Comparison of ENCODE assay signal across 1 cellular context in the genomic region with DNA sequence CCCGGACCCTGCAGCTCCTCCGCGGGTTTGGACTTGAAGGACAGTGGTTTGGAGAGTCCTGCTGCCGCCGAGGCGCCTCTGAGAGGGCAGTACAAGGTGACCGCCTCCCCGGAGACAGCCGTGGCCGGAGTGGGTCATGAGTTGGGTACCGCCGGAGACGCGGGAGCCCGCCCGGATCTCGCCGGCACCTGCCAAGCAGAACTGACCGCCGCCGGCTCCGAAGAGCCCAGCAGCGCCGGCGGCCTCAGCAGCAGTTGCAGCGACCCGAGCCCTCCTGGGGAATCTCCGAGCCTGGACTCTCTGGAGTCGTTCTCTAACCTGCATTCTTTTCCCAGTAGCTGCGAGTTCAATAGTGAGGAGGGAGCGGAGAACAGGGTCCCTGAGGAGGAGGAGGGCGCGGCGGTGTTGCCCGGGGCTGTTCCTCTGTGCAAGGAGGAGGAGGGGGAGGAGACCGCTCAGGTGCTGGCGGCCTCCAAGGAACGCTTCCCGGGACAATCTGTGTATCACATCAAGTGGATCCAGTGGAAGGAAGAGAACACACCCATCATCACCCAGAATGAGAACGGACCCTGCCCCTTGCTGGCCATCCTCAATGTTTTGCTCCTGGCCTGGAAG.
TF ChIP-seq lines count a peak whose summit lies in the region.

No MANE protein-coding gene starts in this region.

TF ChIP-seq in HepG2, 621 proteins besides CTCF, POLR2A, EP300 and RAD21 (continued from another document):
- TF ChIP-seq ZNF282 (IDR thresholded peaks at IDR 0.05; ENCODE audit: partially characterized antibody) (no peak), BORCS8-MEF2B (CRISPR knock-in tag; IDR thresholded peaks at IDR 0.05) (0 out of 2 replicates have a peak, but pooled peaks have one; percentile 16), GPN1 (CRISPR knock-in tag; IDR thresholded peaks at IDR 0.05; ENCODE audit: borderline replicate concordance) (no peak), ZBTB3 (CRISPR knock-in tag; IDR thresholded peaks at IDR 0.05; ENCODE audit: borderline replicate concordance, low read depth) (0 out of 2 replicates have a peak, but pooled peaks have one; percentile 16), SIN3A (IDR thresholded peaks at IDR 0.05; ENCODE audit: borderline replicate concordance, low read depth, low read length) (peak; percentile 41; the same call in 1 of the 2 replicates), TARDBP (CRISPR knock-in tag; IDR thresholded peaks at IDR 0.05) (0 out of 2 replicates have a peak, but pooled peaks have one; percentile 7), HOXD1 (CRISPR knock-in tag; IDR thresholded peaks at IDR 0.05) (0 out of 2 replicates have a peak, but pooled peaks have one; percentile 5), ZNF296 (CRISPR knock-in tag; conservative IDR thresholded peaks at IDR 0.05) (no peak), ZNF788 (CRISPR knock-in tag; IDR thresholded peaks at IDR 0.05; ENCODE audit: borderline replicate concordance) (0 out of 2 replicates have a peak, but pooled peaks have one; percentile 0), ZFY (CRISPR knock-in tag; IDR thresholded peaks at IDR 0.05) (0 out of 2 replicates have a peak, but pooled peaks have one; percentile 0), ZBTB38 (CRISPR knock-in tag; IDR thresholded peaks at IDR 0.05) (0 out of 2 replicates have a peak, but pooled peaks have one; percentile 1), PRMT3 (CRISPR knock-in tag; IDR thresholded peaks at IDR 0.05; ENCODE audit: borderline replicate concordance, low read depth) (0 out of 2 replicates have a peak, but pooled peaks have one; percentile 4), BCL6 (CRISPR knock-in tag; IDR thresholded peaks at IDR 0.05) (no peak), ZNF780A (CRISPR knock-in tag; IDR thresholded peaks at IDR 0.05) (0 out of 2 replicates have a peak, but pooled peaks have one; percentile 38), CBX2 (IDR thresholded peaks at IDR 0.05; ENCODE audit: low read depth, low read length) (no peak), CBX2 (CRISPR knock-in tag; IDR thresholded peaks at IDR 0.05; ENCODE audit: low read depth) (no peak), ZNF225 (CRISPR knock-in tag; IDR thresholded peaks at IDR 0.05) (0 out of 2 replicates have a peak, but pooled peaks have one; percentile 9), FOXC1 (CRISPR knock-in tag; IDR thresholded peaks at IDR 0.05; ENCODE audit: borderline replicate concordance) (no peak), TMF1 (CRISPR knock-in tag; IDR thresholded peaks at IDR 0.05; ENCODE audit: low read depth) (peak; percentile 21; the same call in 1 of the 2 replicates), ETV6 (CRISPR knock-in tag; conservative IDR thresholded peaks at IDR 0.05) (no peak), MEIS2 (CRISPR knock-in tag; IDR thresholded peaks at IDR 0.05) (no peak), ZNF263 (CRISPR knock-in tag; IDR thresholded peaks at IDR 0.05) (0 out of 2 replicates have a peak, but pooled peaks have one; percentile 72), ZNF556 (CRISPR knock-in tag; IDR thresholded peaks at IDR 0.05; ENCODE audit: borderline replicate concordance) (0 out of 2 replicates have a peak, but pooled peaks have one; percentile 20), REL (CRISPR knock-in tag; conservative IDR thresholded peaks at IDR 0.05) (peak; percentile 4; the same call in 1 of the 2 replicates), ZNF878 (CRISPR knock-in tag; IDR thresholded peaks at IDR 0.05) (peak; percentile 5; the same call in 1 of the 2 replicates), ASH2L (IDR thresholded peaks at IDR 0.05; ENCODE audit: insufficient read length, low read depth, low read length) (peak; percentile 2), HDAC1 (CRISPR knock-in tag; IDR thresholded peaks at IDR 0.05) (no peak), NFIC (IDR thresholded peaks at IDR 0.05; ENCODE audit: low read length) (no peak)
- TF ChIP-seq, protein P1, sequence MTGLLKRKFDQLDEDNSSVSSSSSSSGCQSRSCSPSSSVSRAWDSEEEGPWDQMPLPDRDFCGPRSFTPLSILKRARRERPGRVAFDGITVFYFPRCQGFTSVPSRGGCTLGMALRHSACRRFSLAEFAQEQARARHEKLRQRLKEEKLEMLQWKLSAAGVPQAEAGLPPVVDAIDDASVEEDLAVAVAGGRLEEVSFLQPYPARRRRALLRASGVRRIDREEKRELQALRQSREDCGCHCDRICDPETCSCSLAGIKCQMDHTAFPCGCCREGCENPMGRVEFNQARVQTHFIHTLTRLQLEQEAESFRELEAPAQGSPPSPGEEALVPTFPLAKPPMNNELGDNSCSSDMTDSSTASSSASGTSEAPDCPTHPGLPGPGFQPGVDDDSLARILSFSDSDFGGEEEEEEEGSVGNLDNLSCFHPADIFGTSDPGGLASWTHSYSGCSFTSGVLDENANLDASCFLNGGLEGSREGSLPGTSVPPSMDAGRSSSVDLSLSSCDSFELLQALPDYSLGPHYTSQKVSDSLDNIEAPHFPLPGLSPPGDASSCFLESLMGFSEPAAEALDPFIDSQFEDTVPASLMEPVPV (CRISPR knock-in tag; IDR thresholded peaks at IDR 0.05) = 0 out of 2 replicates have a peak, but pooled peaks have one; percentile 49
- TF ChIP-seq, protein P2, sequence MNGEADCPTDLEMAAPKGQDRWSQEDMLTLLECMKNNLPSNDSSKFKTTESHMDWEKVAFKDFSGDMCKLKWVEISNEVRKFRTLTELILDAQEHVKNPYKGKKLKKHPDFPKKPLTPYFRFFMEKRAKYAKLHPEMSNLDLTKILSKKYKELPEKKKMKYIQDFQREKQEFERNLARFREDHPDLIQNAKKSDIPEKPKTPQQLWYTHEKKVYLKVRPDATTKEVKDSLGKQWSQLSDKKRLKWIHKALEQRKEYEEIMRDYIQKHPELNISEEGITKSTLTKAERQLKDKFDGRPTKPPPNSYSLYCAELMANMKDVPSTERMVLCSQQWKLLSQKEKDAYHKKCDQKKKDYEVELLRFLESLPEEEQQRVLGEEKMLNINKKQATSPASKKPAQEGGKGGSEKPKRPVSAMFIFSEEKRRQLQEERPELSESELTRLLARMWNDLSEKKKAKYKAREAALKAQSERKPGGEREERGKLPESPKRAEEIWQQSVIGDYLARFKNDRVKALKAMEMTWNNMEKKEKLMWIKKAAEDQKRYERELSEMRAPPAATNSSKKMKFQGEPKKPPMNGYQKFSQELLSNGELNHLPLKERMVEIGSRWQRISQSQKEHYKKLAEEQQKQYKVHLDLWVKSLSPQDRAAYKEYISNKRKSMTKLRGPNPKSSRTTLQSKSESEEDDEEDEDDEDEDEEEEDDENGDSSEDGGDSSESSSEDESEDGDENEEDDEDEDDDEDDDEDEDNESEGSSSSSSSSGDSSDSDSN (CRISPR knock-in tag; IDR thresholded peaks at IDR 0.05) = peak; percentile 93
- TF ChIP-seq, protein P3, sequence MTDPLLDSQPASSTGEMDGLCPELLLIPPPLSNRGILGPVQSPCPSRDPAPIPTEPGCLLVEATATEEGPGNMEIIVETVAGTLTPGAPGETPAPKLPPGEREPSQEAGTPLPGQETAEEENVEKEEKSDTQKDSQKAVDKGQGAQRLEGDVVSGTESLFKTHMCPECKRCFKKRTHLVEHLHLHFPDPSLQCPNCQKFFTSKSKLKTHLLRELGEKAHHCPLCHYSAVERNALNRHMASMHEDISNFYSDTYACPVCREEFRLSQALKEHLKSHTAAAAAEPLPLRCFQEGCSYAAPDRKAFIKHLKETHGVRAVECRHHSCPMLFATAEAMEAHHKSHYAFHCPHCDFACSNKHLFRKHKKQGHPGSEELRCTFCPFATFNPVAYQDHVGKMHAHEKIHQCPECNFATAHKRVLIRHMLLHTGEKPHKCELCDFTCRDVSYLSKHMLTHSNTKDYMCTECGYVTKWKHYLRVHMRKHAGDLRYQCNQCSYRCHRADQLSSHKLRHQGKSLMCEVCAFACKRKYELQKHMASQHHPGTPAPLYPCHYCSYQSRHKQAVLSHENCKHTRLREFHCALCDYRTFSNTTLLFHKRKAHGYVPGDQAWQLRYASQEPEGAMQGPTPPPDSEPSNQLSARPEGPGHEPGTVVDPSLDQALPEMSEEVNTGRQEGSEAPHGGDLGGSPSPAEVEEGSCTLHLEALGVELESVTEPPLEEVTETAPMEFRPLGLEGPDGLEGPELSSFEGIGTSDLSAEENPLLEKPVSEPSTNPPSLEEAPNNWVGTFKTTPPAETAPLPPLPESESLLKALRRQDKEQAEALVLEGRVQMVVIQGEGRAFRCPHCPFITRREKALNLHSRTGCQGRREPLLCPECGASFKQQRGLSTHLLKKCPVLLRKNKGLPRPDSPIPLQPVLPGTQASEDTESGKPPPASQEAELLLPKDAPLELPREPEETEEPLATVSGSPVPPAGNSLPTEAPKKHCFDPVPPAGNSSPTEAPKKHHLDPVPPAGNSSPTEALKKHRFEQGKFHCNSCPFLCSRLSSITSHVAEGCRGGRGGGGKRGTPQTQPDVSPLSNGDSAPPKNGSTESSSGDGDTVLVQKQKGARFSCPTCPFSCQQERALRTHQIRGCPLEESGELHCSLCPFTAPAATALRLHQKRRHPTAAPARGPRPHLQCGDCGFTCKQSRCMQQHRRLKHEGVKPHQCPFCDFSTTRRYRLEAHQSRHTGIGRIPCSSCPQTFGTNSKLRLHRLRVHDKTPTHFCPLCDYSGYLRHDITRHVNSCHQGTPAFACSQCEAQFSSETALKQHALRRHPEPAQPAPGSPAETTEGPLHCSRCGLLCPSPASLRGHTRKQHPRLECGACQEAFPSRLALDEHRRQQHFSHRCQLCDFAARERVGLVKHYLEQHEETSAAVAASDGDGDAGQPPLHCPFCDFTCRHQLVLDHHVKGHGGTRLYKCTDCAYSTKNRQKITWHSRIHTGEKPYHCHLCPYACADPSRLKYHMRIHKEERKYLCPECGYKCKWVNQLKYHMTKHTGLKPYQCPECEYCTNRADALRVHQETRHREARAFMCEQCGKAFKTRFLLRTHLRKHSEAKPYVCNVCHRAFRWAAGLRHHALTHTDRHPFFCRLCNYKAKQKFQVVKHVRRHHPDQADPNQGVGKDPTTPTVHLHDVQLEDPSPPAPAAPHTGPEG (CRISPR knock-in tag; IDR thresholded peaks at IDR 0.05) = 0 out of 2 replicates have a peak, but pooled peaks have one; percentile 8
- TF ChIP-seq, protein P4, sequence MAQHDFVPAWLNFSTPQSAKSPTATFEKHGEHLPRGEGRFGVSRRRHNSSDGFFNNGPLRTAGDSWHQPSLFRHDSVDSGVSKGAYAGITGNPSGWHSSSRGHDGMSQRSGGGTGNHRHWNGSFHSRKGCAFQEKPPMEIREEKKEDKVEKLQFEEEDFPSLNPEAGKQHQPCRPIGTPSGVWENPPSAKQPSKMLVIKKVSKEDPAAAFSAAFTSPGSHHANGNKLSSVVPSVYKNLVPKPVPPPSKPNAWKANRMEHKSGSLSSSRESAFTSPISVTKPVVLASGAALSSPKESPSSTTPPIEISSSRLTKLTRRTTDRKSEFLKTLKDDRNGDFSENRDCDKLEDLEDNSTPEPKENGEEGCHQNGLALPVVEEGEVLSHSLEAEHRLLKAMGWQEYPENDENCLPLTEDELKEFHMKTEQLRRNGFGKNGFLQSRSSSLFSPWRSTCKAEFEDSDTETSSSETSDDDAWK (CRISPR knock-in tag; IDR thresholded peaks at IDR 0.05) = no peak
- TF ChIP-seq, protein P5, sequence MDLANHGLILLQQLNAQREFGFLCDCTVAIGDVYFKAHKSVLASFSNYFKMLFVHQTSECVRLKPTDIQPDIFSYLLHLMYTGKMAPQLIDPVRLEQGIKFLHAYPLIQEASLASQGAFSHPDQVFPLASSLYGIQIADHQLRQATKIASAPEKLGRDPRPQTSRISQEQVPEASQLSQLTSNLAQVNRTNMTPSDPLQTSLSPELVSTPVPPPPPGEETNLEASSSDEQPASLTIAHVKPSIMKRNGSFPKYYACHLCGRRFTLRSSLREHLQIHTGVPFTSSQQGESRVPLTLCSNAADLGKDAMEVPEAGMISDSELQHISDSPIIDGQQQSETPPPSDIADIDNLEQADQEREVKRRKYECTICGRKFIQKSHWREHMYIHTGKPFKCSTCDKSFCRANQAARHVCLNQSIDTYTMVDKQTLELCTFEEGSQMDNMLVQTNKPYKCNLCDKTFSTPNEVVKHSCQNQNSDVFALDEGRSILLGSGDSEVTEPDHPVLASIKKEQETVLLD (CRISPR knock-in tag; IDR thresholded peaks at IDR 0.05; ENCODE audit: low read depth) = peak; percentile 4; the same call in 1 of the 2 replicates
- TF ChIP-seq, protein P6, sequence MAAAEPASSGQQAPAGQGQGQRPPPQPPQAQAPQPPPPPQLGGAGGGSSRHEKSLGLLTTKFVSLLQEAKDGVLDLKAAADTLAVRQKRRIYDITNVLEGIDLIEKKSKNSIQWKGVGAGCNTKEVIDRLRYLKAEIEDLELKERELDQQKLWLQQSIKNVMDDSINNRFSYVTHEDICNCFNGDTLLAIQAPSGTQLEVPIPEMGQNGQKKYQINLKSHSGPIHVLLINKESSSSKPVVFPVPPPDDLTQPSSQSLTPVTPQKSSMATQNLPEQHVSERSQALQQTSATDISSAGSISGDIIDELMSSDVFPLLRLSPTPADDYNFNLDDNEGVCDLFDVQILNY (CRISPR knock-in tag; conservative IDR thresholded peaks at IDR 0.05) = no peak
TF ChIP-seq in HepG2: peak in this region for 24.
